Comparison of ENCODE assay signal across 9 cellular contexts in genomic region chr1:219120625-219121544, GRCh38. TPM values are rescaled to one million over a fixed set of nuclear protein-coding genes. Genes with fewer than 3 reads are reported as not detected.
DNase-seq lines count a peak whose midpoint lies in the region; ATAC-seq and TF ChIP-seq lines count a peak whose summit lies in the region.
"Had no signal": no experiment of that assay in that cellular context is flagged by ENCODE, and none has a peak within 500 bp of the region (broad histone marks: within the 10 kb centered on the region; RNA-seq: fewer than 3 reads in every experiment).

No MANE protein-coding gene starts in this region.

- H3K36me3 ChIP-seq in adrenal gland (replicated peaks in 1 of 2) (no peaks in the 10 kb centered on the region), left ventricle myocardium inferior (no peaks in the 10 kb centered on the region), thoracic aorta (no peaks in the 10 kb centered on the region), esophagus muscularis mucosa (no peaks in the 10 kb centered on the region)

- no peak for TF ChIP-seq EP300 in esophagus muscularis mucosa (IDR thresholded peaks at IDR 0.05)

- H3K4me1 ChIP-seq in adrenal gland (replicated peaks in 1 of 2), result no peaks in the 10 kb centered on the region
- peaks cover 26% of the 10 kb centered on the region for H3K4me1 ChIP-seq in left ventricle myocardium inferior
- peaks cover 7 to 38% of the 10 kb centered on the region in 2 donors for H3K4me1 ChIP-seq in thoracic aorta (ENCODE audit: control insufficient read depth in 1 of 2, low read depth in 2 of 2)
- H3K4me1 ChIP-seq in esophagus muscularis mucosa, result peaks cover 0 to 10% (median 0%) of the 10 kb centered on the region in 4 donors

- DNase-seq in HCEC 1CT (peak; percentile 93), adrenal gland (peak in 6 of 7 donors; percentile 22 to 54 (median 28)), left ventricle myocardium inferior (no peak), thoracic aorta (ENCODE audit: low spot score) (no peak), esophagus muscularis mucosa (ENCODE audit: extremely low spot score) (no peak), T-helper 9 cell (no peak), NCI-H1105 treated with DMSO at 0.1 percent for 48 hours (lab: John Stamatoyannopoulos, UW) (no peak)
- DNase-seq: stimulated activated CD4-positive, alpha-beta T cell treated with anti-CD3 and anti-CD28 coated beads, Interleukin-4, amount 100 ng/mL, for 1 hour had no signal

- no peak for TF ChIP-seq CTCF in adrenal gland (IDR thresholded peaks at IDR 0.05)
- TF ChIP-seq CTCF in left ventricle myocardium inferior (IDR thresholded peaks at IDR 0.05; ENCODE audit: borderline replicate concordance), result no peak
- no peak for TF ChIP-seq CTCF in thoracic aorta (IDR thresholded peaks at IDR 0.05)
- TF ChIP-seq CTCF in esophagus muscularis mucosa (IDR thresholded peaks at IDR 0.05), result no peak

- intact Hi-C loops in adrenal gland (cut with DNase I) (no loop called here), left ventricle myocardium inferior (cut with micrococcal nuclease) (no loop called here), esophagus muscularis mucosa (cut with DNase I) (no loop called here)

- TF ChIP-seq POLR2A in adrenal gland (IDR thresholded peaks at IDR 0.05) (no peak), esophagus muscularis mucosa (IDR thresholded peaks at IDR 0.05; ENCODE audit: low read depth) (no peak)

- H3K27ac ChIP-seq in adrenal gland (no peak overlapping the region), left ventricle myocardium inferior (replicated peaks) (peak overlapping the region; percentile 30), thoracic aorta (peak overlapping the region in 1 of 2 donors; percentile 35), esophagus muscularis mucosa (replicated peaks in 1 of 4) (peak overlapping the region in 1 of 4 donors; percentile 31)

- 49 to 63% (median 57%) methylated on average over 6 of the region's 6 CpGs for WGBS in adrenal gland, 4 donors
- 72% methylated on average over 6 of the region's 6 CpGs for WGBS in esophagus muscularis mucosa

- H3K9me3 ChIP-seq in adrenal gland (replicated peaks in 1 of 3) (no peaks in the 10 kb centered on the region), left ventricle myocardium inferior (replicated peaks) (no peaks in the 10 kb centered on the region), thoracic aorta (no peaks in the 10 kb centered on the region), esophagus muscularis mucosa (no peaks in the 10 kb centered on the region)

- H3K27me3 ChIP-seq in adrenal gland (no peaks in the 10 kb centered on the region), left ventricle myocardium inferior (ENCODE audit: low read depth) (no peaks in the 10 kb centered on the region), thoracic aorta (replicated peaks; ENCODE audit: insufficient read depth) (no peaks in the 10 kb centered on the region), esophagus muscularis mucosa (no peaks in the 10 kb centered on the region)

- H3K4me3 ChIP-seq in adrenal gland (no peak overlapping the region), left ventricle myocardium inferior (no peak overlapping the region), thoracic aorta (peak overlapping the region; percentile 4), esophagus muscularis mucosa (no peak overlapping the region)

- ATAC-seq in thoracic aorta (ENCODE audit: insufficient number of reproducible peaks, low FRiP score, low read depth), result peak; percentile 62
- no peak for ATAC-seq in HG02642 (IDR thresholded peaks at IDR 0.05; ENCODE audit: poor library complexity, unreplicated experiment)

RNA-seq across cellular contexts. Expression of gene LYPLAL1, which starts 52.8 kb away (rescaled TPM):
- 10 to 100 TPM; 14.9 to 82.7 (median 46.1) TPM for total RNA-seq in adrenal gland
- 10 to 100 TPM; 64.7 to 82.8 (median 79.4) TPM for polyA plus RNA-seq in adrenal gland
- 85.8 TPM for total RNA-seq in left ventricle myocardium inferior
- 10 to 100 TPM; 23.2 to 24.8 TPM for total RNA-seq in thoracic aorta
- 10 to 100 TPM; 13.8 to 21.6 (median 16.9) TPM for total RNA-seq in esophagus muscularis mucosa

Comparison
In these comparisons a context has a peak if more than half of its experiments do, and no peak if none do; other contexts are left out.
1. DNase-seq: peak in HCEC 1CT (single experiment) and adrenal gland (6 of 7); none in left ventricle myocardium inferior (single experiment), thoracic aorta (single experiment), esophagus muscularis mucosa (single experiment), T-helper 9 cell (single experiment) and NCI-H1105 treated with DMSO at 0.1 percent for 48 hours (single experiment).